Comparison of ENCODE assay signal across 1 cellular context in genomic region chr2:20215183-20216040, GRCh38.
A peak's percentile ranks its signal among the peaks of the same experiment; 100 is the strongest.
TF ChIP-seq lines count a peak whose summit lies in the region.

No MANE protein-coding gene starts in this region.

TF ChIP-seq in HepG2, 621 proteins besides CTCF, POLR2A, EP300 and RAD21 (continued from another document and continues in another):
- TF ChIP-seq ZBTB25 (CRISPR knock-in tag; IDR thresholded peaks at IDR 0.05) (peak; percentile 75; the same call in 1 of the 2 replicates), SAFB2 (CRISPR knock-in tag; IDR thresholded peaks at IDR 0.05; ENCODE audit: borderline replicate concordance, low read depth) (peak; percentile 68; the same call in 1 of the 2 replicates), SSRP1 (CRISPR knock-in tag; IDR thresholded peaks at IDR 0.05) (no peak), ZNF589 (CRISPR knock-in tag; conservative IDR thresholded peaks at IDR 0.05) (peak; percentile 69; the same call in 1 of the 2 replicates), PRPF4 (IDR thresholded peaks at IDR 0.05; ENCODE audit: low read depth, low read length, poor library complexity, severe bottlenecking) (no peak), ZNF383 (CRISPR knock-in tag; IDR thresholded peaks at IDR 0.05; ENCODE audit: borderline replicate concordance) (no peak), HMG20B (CRISPR knock-in tag; conservative IDR thresholded peaks at IDR 0.05) (peak; percentile 69; the same call in 1 of the 2 replicates), PAF1 (CRISPR knock-in tag; IDR thresholded peaks at IDR 0.05) (no peak), ZNF773 (CRISPR knock-in tag; IDR thresholded peaks at IDR 0.05; ENCODE audit: borderline replicate concordance) (no peak), TFE3 (CRISPR knock-in tag; IDR thresholded peaks at IDR 0.05) (peak; percentile 86), FOXO4 (CRISPR knock-in tag; conservative IDR thresholded peaks at IDR 0.05) (no peak), SETDB1 (CRISPR knock-in tag; IDR thresholded peaks at IDR 0.05; ENCODE audit: borderline replicate concordance) (no peak), ZNF280B (CRISPR knock-in tag; IDR thresholded peaks at IDR 0.05; ENCODE audit: borderline replicate concordance) (peak; percentile 56; the same call in 1 of the 2 replicates), PRMT3 (CRISPR knock-in tag; IDR thresholded peaks at IDR 0.05; ENCODE audit: borderline replicate concordance, low read depth) (no peak), ZNF552 (CRISPR knock-in tag; IDR thresholded peaks at IDR 0.05; ENCODE audit: borderline replicate concordance) (peak; percentile 70; the same call in 1 of the 2 replicates), TBX2 (CRISPR knock-in tag; IDR thresholded peaks at IDR 0.05; ENCODE audit: borderline replicate concordance) (peak; percentile 88), ZXDC (CRISPR knock-in tag; IDR thresholded peaks at IDR 0.05) (no peak; the same call in 1 of the 2 replicates), HNF4A (CRISPR knock-in tag; IDR thresholded peaks at IDR 0.05) (peak; percentile 100), PRDM10 (CRISPR knock-in tag; IDR thresholded peaks at IDR 0.05; ENCODE audit: low read depth) (no peak), HIVEP1 (CRISPR knock-in tag; IDR thresholded peaks at IDR 0.05) (no peak), ZNF484 (CRISPR knock-in tag; IDR thresholded peaks at IDR 0.05; ENCODE audit: borderline replicate concordance, low read depth) (no peak), ZBTB1 (CRISPR knock-in tag; IDR thresholded peaks at IDR 0.05; ENCODE audit: borderline replicate concordance) (no peak), ZKSCAN8 (CRISPR knock-in tag; IDR thresholded peaks at IDR 0.05; ENCODE audit: borderline replicate concordance) (peak; percentile 76; the same call in 1 of the 2 replicates), HNF1B (CRISPR knock-in tag; IDR thresholded peaks at IDR 0.05) (peak; percentile 93), KIAA2018 (CRISPR knock-in tag; IDR thresholded peaks at IDR 0.05; ENCODE audit: borderline replicate concordance) (no peak), RCOR2 (CRISPR knock-in tag; IDR thresholded peaks at IDR 0.05) (peak; percentile 80)
